In the genomic region with DNA sequence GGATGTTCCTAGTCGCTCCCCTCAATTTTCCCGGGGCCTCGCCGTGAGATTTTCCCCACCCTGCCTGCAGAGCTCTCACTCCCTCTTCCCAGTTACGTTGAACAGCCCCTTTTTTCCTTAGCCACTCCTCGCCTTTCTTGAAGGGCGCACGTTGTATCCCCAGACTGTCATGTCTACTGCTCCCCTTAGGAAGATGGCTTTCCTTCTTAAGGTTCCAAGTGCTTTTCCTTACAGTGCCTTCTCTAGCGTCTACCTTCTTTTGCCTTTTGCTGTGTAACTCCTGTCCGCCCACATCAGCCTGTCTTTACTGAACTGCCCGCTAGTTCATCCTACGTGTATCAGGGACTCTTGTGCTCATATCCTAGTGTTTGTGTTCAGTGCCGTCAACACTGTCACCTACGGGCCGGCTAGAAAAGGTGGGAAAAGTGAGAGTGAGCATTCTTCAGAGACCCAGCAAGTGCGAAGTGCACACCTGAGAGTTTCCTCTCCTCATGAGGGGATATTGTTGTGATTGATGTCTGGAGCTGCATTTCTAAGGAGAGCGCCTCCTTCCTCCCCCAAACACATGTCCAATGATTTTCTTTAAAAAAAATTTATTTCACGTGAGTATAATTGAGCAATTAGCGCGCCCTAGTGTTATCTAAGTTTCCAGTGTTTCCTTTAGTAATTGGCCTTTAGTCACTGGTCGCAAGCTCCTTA, we compare ENCODE assay signal across 1 cellular context.
TF ChIP-seq lines count a peak whose summit lies in the region.

No MANE protein-coding gene starts in this region.

TF ChIP-seq in K562, 482 proteins besides CTCF, POLR2A, EP300 and RAD21 (continued from another document and continues in another):
- TF ChIP-seq POLR2AphosphoS5 (IDR thresholded peaks at IDR 0.05; ENCODE audit: control insufficient read depth, insufficient read depth, low read depth, low read length): no peak
- TF ChIP-seq, protein P1, sequence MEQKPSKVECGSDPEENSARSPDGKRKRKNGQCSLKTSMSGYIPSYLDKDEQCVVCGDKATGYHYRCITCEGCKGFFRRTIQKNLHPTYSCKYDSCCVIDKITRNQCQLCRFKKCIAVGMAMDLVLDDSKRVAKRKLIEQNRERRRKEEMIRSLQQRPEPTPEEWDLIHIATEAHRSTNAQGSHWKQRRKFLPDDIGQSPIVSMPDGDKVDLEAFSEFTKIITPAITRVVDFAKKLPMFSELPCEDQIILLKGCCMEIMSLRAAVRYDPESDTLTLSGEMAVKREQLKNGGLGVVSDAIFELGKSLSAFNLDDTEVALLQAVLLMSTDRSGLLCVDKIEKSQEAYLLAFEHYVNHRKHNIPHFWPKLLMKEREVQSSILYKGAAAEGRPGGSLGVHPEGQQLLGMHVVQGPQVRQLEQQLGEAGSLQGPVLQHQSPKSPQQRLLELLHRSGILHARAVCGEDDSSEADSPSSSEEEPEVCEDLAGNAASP (IDR thresholded peaks at IDR 0.05): no peak
- no peak for TF ChIP-seq ESRRA (IDR thresholded peaks at IDR 0.05; ENCODE audit: borderline replicate concordance, low read depth)
- TF ChIP-seq, protein P2, sequence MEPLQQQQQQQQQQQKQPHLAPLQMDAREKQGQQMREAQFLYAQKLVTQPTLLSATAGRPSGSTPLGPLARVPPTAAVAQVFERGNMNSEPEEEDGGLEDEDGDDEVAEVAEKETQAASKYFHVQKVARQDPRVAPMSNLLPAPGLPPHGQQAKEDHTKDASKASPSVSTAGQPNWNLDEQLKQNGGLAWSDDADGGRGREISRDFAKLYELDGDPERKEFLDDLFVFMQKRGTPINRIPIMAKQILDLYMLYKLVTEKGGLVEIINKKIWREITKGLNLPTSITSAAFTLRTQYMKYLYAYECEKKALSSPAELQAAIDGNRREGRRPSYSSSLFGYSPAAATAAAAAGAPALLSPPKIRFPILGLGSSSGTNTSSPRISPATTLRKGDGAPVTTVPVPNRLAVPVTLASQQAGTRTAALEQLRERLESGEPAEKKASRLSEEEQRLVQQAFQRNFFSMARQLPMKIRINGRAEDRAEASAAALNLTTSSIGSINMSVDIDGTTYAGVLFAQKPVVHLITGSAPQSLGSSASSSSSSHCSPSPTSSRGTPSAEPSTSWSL (CRISPR knock-in tag; IDR thresholded peaks at IDR 0.05; ENCODE audit: borderline replicate concordance): no peak
- no peak for TF ChIP-seq POLR2AphosphoS2 (IDR thresholded peaks at IDR 0.05; ENCODE audit: low read length)
- TF ChIP-seq ZNF134 (CRISPR knock-in tag; conservative IDR thresholded peaks at IDR 0.05): no peak
- no peak for TF ChIP-seq MYBL2 (IDR thresholded peaks at IDR 0.05; ENCODE audit: low read depth)
- TF ChIP-seq MYBL2 (CRISPR knock-in tag; IDR thresholded peaks at IDR 0.05; ENCODE audit: borderline replicate concordance): no peak
- TF ChIP-seq LCOR (CRISPR knock-in tag; IDR thresholded peaks at IDR 0.05): no peak; the same call in 1 of the 2 replicates
- TF ChIP-seq TEAD4 (IDR thresholded peaks at IDR 0.05; ENCODE audit: low read length): no peak; the same call in 1 of the 2 replicates
- TF ChIP-seq TEAD4 (CRISPR knock-in tag; IDR thresholded peaks at IDR 0.05; ENCODE audit: borderline replicate concordance): no peak
- peak; percentile 90; the same call in 1 of the 2 replicates for TF ChIP-seq HDGF (IDR thresholded peaks at IDR 0.05)
- TF ChIP-seq KDM5B (IDR thresholded peaks at IDR 0.05; ENCODE audit: insufficient replicate concordance, low read depth, low read length): no peak
- no peak for TF ChIP-seq HDAC3 (IDR thresholded peaks at IDR 0.05; ENCODE audit: borderline replicate concordance, partially characterized antibody)
- TF ChIP-seq CCNT2 (IDR thresholded peaks at IDR 0.05; ENCODE audit: borderline replicate concordance, extremely low read depth, insufficient read length, low read depth, low read length): no peak
- TF ChIP-seq, protein P3, sequence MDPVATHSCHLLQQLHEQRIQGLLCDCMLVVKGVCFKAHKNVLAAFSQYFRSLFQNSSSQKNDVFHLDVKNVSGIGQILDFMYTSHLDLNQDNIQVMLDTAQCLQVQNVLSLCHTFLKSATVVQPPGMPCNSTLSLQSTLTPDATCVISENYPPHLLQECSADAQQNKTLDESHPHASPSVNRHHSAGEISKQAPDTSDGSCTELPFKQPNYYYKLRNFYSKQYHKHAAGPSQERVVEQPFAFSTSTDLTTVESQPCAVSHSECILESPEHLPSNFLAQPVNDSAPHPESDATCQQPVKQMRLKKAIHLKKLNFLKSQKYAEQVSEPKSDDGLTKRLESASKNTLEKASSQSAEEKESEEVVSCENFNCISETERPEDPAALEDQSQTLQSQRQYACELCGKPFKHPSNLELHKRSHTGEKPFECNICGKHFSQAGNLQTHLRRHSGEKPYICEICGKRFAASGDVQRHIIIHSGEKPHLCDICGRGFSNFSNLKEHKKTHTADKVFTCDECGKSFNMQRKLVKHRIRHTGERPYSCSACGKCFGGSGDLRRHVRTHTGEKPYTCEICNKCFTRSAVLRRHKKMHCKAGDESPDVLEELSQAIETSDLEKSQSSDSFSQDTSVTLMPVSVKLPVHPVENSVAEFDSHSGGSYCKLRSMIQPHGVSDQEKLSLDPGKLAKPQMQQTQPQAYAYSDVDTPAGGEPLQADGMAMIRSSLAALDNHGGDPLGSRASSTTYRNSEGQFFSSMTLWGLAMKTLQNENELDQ (CRISPR knock-in tag; IDR thresholded peaks at IDR 0.05; ENCODE audit: borderline replicate concordance): no peak
- TF ChIP-seq C11orf30 (IDR thresholded peaks at IDR 0.05; ENCODE audit: low read depth): no peak
- no peak for TF ChIP-seq BRD4 (IDR thresholded peaks at IDR 0.05)
- TF ChIP-seq CCAR2 (IDR thresholded peaks at IDR 0.05; ENCODE audit: low read depth, low read length): no peak
- TF ChIP-seq, protein P4, sequence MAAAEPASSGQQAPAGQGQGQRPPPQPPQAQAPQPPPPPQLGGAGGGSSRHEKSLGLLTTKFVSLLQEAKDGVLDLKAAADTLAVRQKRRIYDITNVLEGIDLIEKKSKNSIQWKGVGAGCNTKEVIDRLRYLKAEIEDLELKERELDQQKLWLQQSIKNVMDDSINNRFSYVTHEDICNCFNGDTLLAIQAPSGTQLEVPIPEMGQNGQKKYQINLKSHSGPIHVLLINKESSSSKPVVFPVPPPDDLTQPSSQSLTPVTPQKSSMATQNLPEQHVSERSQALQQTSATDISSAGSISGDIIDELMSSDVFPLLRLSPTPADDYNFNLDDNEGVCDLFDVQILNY (CRISPR knock-in tag; IDR thresholded peaks at IDR 0.05): 0 out of 2 replicates have a peak, but pooled peaks have one; percentile 27
- TF ChIP-seq SRSF9 (IDR thresholded peaks at IDR 0.05; ENCODE audit: borderline replicate concordance, low read depth, low read length): no peak
- TF ChIP-seq, protein P5, sequence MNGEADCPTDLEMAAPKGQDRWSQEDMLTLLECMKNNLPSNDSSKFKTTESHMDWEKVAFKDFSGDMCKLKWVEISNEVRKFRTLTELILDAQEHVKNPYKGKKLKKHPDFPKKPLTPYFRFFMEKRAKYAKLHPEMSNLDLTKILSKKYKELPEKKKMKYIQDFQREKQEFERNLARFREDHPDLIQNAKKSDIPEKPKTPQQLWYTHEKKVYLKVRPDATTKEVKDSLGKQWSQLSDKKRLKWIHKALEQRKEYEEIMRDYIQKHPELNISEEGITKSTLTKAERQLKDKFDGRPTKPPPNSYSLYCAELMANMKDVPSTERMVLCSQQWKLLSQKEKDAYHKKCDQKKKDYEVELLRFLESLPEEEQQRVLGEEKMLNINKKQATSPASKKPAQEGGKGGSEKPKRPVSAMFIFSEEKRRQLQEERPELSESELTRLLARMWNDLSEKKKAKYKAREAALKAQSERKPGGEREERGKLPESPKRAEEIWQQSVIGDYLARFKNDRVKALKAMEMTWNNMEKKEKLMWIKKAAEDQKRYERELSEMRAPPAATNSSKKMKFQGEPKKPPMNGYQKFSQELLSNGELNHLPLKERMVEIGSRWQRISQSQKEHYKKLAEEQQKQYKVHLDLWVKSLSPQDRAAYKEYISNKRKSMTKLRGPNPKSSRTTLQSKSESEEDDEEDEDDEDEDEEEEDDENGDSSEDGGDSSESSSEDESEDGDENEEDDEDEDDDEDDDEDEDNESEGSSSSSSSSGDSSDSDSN (IDR thresholded peaks at IDR 0.05; ENCODE audit: borderline replicate concordance in 1 of 2, low read depth in 2 of 2, low read length in 2 of 2): peak in 1 of 2 experiments; percentile 44; a peak in 1 of 4 replicates
- TF ChIP-seq ZNF79 (CRISPR knock-in tag; IDR thresholded peaks at IDR 0.05; ENCODE audit: low read depth): no peak
- TF ChIP-seq ZNF717 (CRISPR knock-in tag; IDR thresholded peaks at IDR 0.05): no peak
- TF ChIP-seq ZNF253 (CRISPR knock-in tag; conservative IDR thresholded peaks at IDR 0.05): no peak
- no peak for TF ChIP-seq ZC3H4 (CRISPR knock-in tag; IDR thresholded peaks at IDR 0.05; ENCODE audit: borderline replicate concordance)
- TF ChIP-seq MIER1 (IDR thresholded peaks at IDR 0.05; ENCODE audit: low read depth): 0 out of 2 replicates have a peak, but pooled peaks have one; percentile 55
- peak; percentile 18; the same call in 1 of the 2 replicates for TF ChIP-seq HDAC2 (IDR thresholded peaks at IDR 0.05)
- TF ChIP-seq NBN (IDR thresholded peaks at IDR 0.05; ENCODE audit: low read depth): no peak; the same call in 1 of the 2 replicates
- TF ChIP-seq HEY1 (CRISPR knock-in tag; IDR thresholded peaks at IDR 0.05; ENCODE audit: borderline replicate concordance): no peak
- peak; percentile 32; the same call in 1 of the 2 replicates for TF ChIP-seq ZNF316 (IDR thresholded peaks at IDR 0.05)
- TF ChIP-seq, protein P6, sequence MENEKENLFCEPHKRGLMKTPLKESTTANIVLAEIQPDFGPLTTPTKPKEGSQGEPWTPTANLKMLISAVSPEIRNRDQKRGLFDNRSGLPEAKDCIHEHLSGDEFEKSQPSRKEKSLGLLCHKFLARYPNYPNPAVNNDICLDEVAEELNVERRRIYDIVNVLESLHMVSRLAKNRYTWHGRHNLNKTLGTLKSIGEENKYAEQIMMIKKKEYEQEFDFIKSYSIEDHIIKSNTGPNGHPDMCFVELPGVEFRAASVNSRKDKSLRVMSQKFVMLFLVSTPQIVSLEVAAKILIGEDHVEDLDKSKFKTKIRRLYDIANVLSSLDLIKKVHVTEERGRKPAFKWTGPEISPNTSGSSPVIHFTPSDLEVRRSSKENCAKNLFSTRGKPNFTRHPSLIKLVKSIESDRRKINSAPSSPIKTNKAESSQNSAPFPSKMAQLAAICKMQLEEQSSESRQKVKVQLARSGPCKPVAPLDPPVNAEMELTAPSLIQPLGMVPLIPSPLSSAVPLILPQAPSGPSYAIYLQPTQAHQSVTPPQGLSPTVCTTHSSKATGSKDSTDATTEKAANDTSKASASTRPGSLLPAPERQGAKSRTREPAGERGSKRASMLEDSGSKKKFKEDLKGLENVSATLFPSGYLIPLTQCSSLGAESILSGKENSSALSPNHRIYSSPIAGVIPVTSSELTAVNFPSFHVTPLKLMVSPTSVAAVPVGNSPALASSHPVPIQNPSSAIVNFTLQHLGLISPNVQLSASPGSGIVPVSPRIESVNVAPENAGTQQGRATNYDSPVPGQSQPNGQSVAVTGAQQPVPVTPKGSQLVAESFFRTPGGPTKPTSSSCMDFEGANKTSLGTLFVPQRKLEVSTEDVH (IDR thresholded peaks at IDR 0.05; ENCODE audit: low read depth, partially characterized antibody): no peak
- TF ChIP-seq, protein P7, sequence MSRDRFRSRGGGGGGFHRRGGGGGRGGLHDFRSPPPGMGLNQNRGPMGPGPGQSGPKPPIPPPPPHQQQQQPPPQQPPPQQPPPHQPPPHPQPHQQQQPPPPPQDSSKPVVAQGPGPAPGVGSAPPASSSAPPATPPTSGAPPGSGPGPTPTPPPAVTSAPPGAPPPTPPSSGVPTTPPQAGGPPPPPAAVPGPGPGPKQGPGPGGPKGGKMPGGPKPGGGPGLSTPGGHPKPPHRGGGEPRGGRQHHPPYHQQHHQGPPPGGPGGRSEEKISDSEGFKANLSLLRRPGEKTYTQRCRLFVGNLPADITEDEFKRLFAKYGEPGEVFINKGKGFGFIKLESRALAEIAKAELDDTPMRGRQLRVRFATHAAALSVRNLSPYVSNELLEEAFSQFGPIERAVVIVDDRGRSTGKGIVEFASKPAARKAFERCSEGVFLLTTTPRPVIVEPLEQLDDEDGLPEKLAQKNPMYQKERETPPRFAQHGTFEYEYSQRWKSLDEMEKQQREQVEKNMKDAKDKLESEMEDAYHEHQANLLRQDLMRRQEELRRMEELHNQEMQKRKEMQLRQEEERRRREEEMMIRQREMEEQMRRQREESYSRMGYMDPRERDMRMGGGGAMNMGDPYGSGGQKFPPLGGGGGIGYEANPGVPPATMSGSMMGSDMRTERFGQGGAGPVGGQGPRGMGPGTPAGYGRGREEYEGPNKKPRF (IDR thresholded peaks at IDR 0.05; ENCODE audit: low read depth, low read length): no peak
- TF ChIP-seq RBM34 (IDR thresholded peaks at IDR 0.05; ENCODE audit: borderline replicate concordance, insufficient read depth, low read length): no peak
- TF ChIP-seq, protein P8, sequence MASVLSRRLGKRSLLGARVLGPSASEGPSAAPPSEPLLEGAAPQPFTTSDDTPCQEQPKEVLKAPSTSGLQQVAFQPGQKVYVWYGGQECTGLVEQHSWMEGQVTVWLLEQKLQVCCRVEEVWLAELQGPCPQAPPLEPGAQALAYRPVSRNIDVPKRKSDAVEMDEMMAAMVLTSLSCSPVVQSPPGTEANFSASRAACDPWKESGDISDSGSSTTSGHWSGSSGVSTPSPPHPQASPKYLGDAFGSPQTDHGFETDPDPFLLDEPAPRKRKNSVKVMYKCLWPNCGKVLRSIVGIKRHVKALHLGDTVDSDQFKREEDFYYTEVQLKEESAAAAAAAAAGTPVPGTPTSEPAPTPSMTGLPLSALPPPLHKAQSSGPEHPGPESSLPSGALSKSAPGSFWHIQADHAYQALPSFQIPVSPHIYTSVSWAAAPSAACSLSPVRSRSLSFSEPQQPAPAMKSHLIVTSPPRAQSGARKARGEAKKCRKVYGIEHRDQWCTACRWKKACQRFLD (CRISPR knock-in tag; IDR thresholded peaks at IDR 0.05): no peak
- no peak for TF ChIP-seq ZNF24 (IDR thresholded peaks at IDR 0.05)
- TF ChIP-seq SPI1 (IDR thresholded peaks at IDR 0.05; ENCODE audit: borderline replicate concordance, low read depth, low read length): no peak
- TF ChIP-seq HNRNPUL1 (IDR thresholded peaks at IDR 0.05; ENCODE audit: low read length): no peak
- TF ChIP-seq TCF7 (IDR thresholded peaks at IDR 0.05; ENCODE audit: borderline replicate concordance): no peak
- TF ChIP-seq, protein P9, sequence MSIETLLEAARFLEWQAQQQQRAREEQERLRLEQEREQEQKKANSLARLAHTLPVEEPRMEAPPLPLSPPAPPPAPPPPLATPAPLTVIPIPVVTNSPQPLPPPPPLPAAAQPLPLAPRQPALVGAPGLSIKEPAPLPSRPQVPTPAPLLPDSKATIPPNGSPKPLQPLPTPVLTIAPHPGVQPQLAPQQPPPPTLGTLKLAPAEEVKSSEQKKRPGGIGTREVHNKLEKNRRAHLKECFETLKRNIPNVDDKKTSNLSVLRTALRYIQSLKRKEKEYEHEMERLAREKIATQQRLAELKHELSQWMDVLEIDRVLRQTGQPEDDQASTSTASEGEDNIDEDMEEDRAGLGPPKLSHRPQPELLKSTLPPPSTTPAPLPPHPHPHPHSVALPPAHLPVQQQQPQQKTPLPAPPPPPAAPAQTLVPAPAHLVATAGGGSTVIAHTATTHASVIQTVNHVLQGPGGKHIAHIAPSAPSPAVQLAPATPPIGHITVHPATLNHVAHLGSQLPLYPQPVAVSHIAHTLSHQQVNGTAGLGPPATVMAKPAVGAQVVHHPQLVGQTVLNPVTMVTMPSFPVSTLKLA (conservative IDR thresholded peaks at IDR 0.05): peak in 1 of 2 experiments; percentile 39; a peak in 1 of 4 replicates
- no peak for TF ChIP-seq ZNF668 (CRISPR knock-in tag; IDR thresholded peaks at IDR 0.05)
- no peak for TF ChIP-seq ZNF140 (CRISPR knock-in tag; IDR thresholded peaks at IDR 0.05)
- peak; percentile 52; the same call in 1 of the 2 replicates for TF ChIP-seq DPF2 (IDR thresholded peaks at IDR 0.05)
